In genomic region chr17:79400989-79401703, GRCh38 we compare ENCODE assay signal across 8 cellular contexts.
DNase-seq lines count a peak whose midpoint lies in the region; ATAC-seq and TF ChIP-seq lines count a peak whose summit lies in the region.

No MANE protein-coding gene starts in this region.

- ATAC-seq in GM18909 (IDR thresholded peaks at IDR 0.05; ENCODE audit: poor library complexity, unreplicated experiment) (peak; percentile 64), GM19324 (IDR thresholded peaks at IDR 0.05; ENCODE audit: low FRiP score, unreplicated experiment) (no peak)

- H3K36me3 ChIP-seq in brain microvascular endothelial cell (replicated peaks) = no peaks in the 10 kb centered on the region

- in situ Hi-C loops in brain microvascular endothelial cell (cut with HindIII; ENCODE audit: low pct_ligation_motif_present, low sequenced_read_pairs) = no loop called here

- H3K4me3 ChIP-seq in brain microvascular endothelial cell (ENCODE audit: low read depth, low read length) = no peak overlapping the region

- peak overlapping the region; percentile 31; the same call in 1 of the 2 replicates for H3K27ac ChIP-seq in VCaP
- no peak overlapping the region for H3K27ac ChIP-seq in brain microvascular endothelial cell

- H3K27me3 ChIP-seq in brain microvascular endothelial cell (replicated peaks) = peaks cover 13% of the 10 kb centered on the region

- TF ChIP-seq CTCF in VCaP (conservative IDR thresholded peaks at IDR 0.05) (peak; percentile 98), brain microvascular endothelial cell (IDR thresholded peaks at IDR 0.05; ENCODE audit: low read depth, low read length, missing control alignments) (peak; percentile 95)

- DNase-seq in A172 (ENCODE audit: low spot score) (peak; percentile 46), NCI-H2029 treated with DMSO at 0.1 percent for 48 hours (lab: John Stamatoyannopoulos, UW) (peak; percentile 35), brain microvascular endothelial cell (peak; percentile 57), iPS-NIHi11 (ENCODE audit: low spot score) (peak; percentile 95)
- DNase-seq in stimulated activated CD4-positive, alpha-beta T cell treated with anti-CD3 and anti-CD28 coated beads, Interleukin-12 subunit alpha, Interleukin-12 subunit beta, amount 100 ng/mL, for 4 hours = peak; percentile 66

Comparison
In these comparisons a context has a peak if more than half of its experiments do, and no peak if none do; other contexts are left out.
1. DNase-seq: peak in every context shown above with its lines; median percentile 95 in iPS-NIHi11; 66 in stimulated activated CD4-positive, alpha-beta T cell treated with anti-CD3 and anti-CD28 coated beads, Interleukin-12 subunit alpha, Interleukin-12 subunit beta, amount 100 ng/mL, for 4 hours; 57 in brain microvascular endothelial cell; 46 in A172; 35 in NCI-H2029 treated with DMSO at 0.1 percent for 48 hours.